20 cellular contexts compared by ENCODE assay signal in genomic region chr4:186900980-186901379, GRCh38.
DNase-seq lines count a peak whose midpoint lies in the region; TF ChIP-seq lines count a peak whose summit lies in the region.
"Had no signal": no experiment of that assay in that cellular context is flagged by ENCODE, and none has a peak within 500 bp of the region (broad histone marks: within the 10 kb centered on the region; RNA-seq: fewer than 3 reads in every experiment).

No MANE protein-coding gene starts in this region.

- TF ChIP-seq CTCF in fibroblast of pulmonary artery (IDR thresholded peaks at IDR 0.05; ENCODE audit: low read length, missing control alignments), result no peak
- no peak for TF ChIP-seq CTCF in mesothelial cell of epicardium (IDR thresholded peaks at IDR 0.05; ENCODE audit: unreplicated experiment)

- no peak overlapping the region for H3K4me3 Mint-ChIP-seq in activated CD4-positive, alpha-beta T cell treated with anti-CD3 and anti-CD28 coated beads, Interleukin-2, amount 10 ng/mL, durations not matched to agents 24 days and 14 days
- H3K4me3 Mint-ChIP-seq in mesothelial cell of epicardium, result no peak overlapping the region
- H3K4me3 Mint-ChIP-seq: activated naive CD8-positive, alpha-beta T cell; activated T-helper 17 cell treated with anti-CD3 and anti-CD28 coated beads, Interleukin-2, amount 50 U/mL, for 72 hours; GM23338; neural progenitor cell had no signal

- no peak overlapping the region for H3K4me3 ChIP-seq in fibroblast of pulmonary artery (replicated peaks; ENCODE audit: low read depth, low read length)
- H3K4me3 ChIP-seq: GM23338, neural progenitor cell had no signal

- H3K9me3 Mint-ChIP-seq in activated CD4-positive, alpha-beta T cell treated with anti-CD3 and anti-CD28 coated beads, Interleukin-2, amount 10 ng/mL, durations not matched to agents 24 days and 14 days, result peaks cover 18% of the 10 kb centered on the region
- H3K9me3 Mint-ChIP-seq in mesothelial cell of epicardium, result peaks cover 4% of the 10 kb centered on the region
- H3K9me3 Mint-ChIP-seq: GM23338, neural progenitor cell had no signal

- DNase-seq in activated CD4-positive, alpha-beta T cell treated with anti-CD3 and anti-CD28 coated beads, Interleukin-2, amount 10 ng/mL, durations not matched to agents 24 days and 14 days, result peak; percentile 4
- DNase-seq in activated CD4-positive, alpha-beta T cell treated with anti-CD3 and anti-CD28 coated beads, Interleukin-2, amount 50 U/mL, for 4 hours, result no peak
- DNase-seq in fibroblast of pulmonary artery (ENCODE audit: low read depth) (peak; percentile 32), mesothelial cell of epicardium (ENCODE audit: low spot score in 2 of 2, unreplicated experiment in 2 of 2) (no peak), DMS53 (lab: John Stamatoyannopoulos, UW) (no peak), NCI-H1105 (lab: John Stamatoyannopoulos, UW) (no peak), T-helper 2 cell (no peak), DMS53 treated with DMSO at 0.1 percent for 48 hours (lab: John Stamatoyannopoulos, UW; ENCODE audit: unreplicated experiment) (no peak)
- DNase-seq: activated CD4-positive, alpha-beta T cell treated with anti-CD3 and anti-CD28 coated beads for 48 hours; AML-193; DMS79 treated with DMSO at 0.1 percent for 48 hours; glutamatergic neuron; left cardiac atrium; NCI-H446; stimulated activated CD4-positive, alpha-beta T cell treated with anti-CD3 and anti-CD28 coated beads, Interleukin-4, amount 100 ng/mL, for 1 hour; stimulated activated naive CD4-positive, alpha-beta T cell treated with Interleukin-2 at 50 U/mL for 16 hours had no signal

- no peaks in the 10 kb centered on the region for H3K4me1 Mint-ChIP-seq in activated CD4-positive, alpha-beta T cell treated with anti-CD3 and anti-CD28 coated beads, Interleukin-2, amount 10 ng/mL, durations not matched to agents 24 days and 14 days
- peaks cover 16% of the 10 kb centered on the region for H3K4me1 Mint-ChIP-seq in mesothelial cell of epicardium
- H3K4me1 Mint-ChIP-seq: activated T-helper 17 cell treated with anti-CD3 and anti-CD28 coated beads, Interleukin-2, amount 50 U/mL, for 72 hours; GM23338; neural progenitor cell had no signal

- H3K27ac Mint-ChIP-seq in activated CD4-positive, alpha-beta T cell treated with anti-CD3 and anti-CD28 coated beads, Interleukin-2, amount 10 ng/mL, durations not matched to agents 24 days and 14 days, result no peak overlapping the region
- peak overlapping the region; percentile 2 for H3K27ac Mint-ChIP-seq in mesothelial cell of epicardium
- H3K27ac Mint-ChIP-seq: activated naive CD8-positive, alpha-beta T cell; activated T-helper 17 cell treated with anti-CD3 and anti-CD28 coated beads, Interleukin-2, amount 50 U/mL, for 72 hours; GM23338; neural progenitor cell had no signal

- intact Hi-C loops in activated CD4-positive, alpha-beta T cell treated with anti-CD3 and anti-CD28 coated beads, Interleukin-2, amount 10 ng/mL, durations not matched to agents 24 days and 14 days (cut with micrococcal nuclease), result no loop called here

- no peaks in the 10 kb centered on the region for H3K36me3 Mint-ChIP-seq in activated CD4-positive, alpha-beta T cell treated with anti-CD3 and anti-CD28 coated beads, Interleukin-2, amount 10 ng/mL, durations not matched to agents 24 days and 14 days (ENCODE audit: low read depth)
- H3K36me3 Mint-ChIP-seq in mesothelial cell of epicardium, result no peaks in the 10 kb centered on the region
- H3K36me3 Mint-ChIP-seq: activated naive CD8-positive, alpha-beta T cell; neural progenitor cell had no signal

- no peaks in the 10 kb centered on the region for H3K27me3 Mint-ChIP-seq in activated CD4-positive, alpha-beta T cell treated with anti-CD3 and anti-CD28 coated beads, Interleukin-2, amount 10 ng/mL, durations not matched to agents 24 days and 14 days
- H3K27me3 Mint-ChIP-seq in mesothelial cell of epicardium (ENCODE audit: low read depth), result no peaks in the 10 kb centered on the region
- H3K27me3 Mint-ChIP-seq: activated naive CD8-positive, alpha-beta T cell; activated T-helper 17 cell treated with anti-CD3 and anti-CD28 coated beads, Interleukin-2, amount 50 U/mL, for 72 hours had no signal

Comparison
In these comparisons a context has a peak if more than half of its experiments do, and no peak if none do; other contexts are left out.
1. DNase-seq: peak in activated CD4-positive, alpha-beta T cell treated with anti-CD3 and anti-CD28 coated beads, Interleukin-2, amount 10 ng/mL, durations not matched to agents 24 days and 14 days (single experiment) and fibroblast of pulmonary artery (single experiment); none in activated CD4-positive, alpha-beta T cell treated with anti-CD3 and anti-CD28 coated beads, Interleukin-2, amount 50 U/mL, for 4 hours (0 of 2), mesothelial cell of epicardium (0 of 2), DMS53 (single experiment), NCI-H1105 (single experiment), T-helper 2 cell (0 of 5) and DMS53 treated with DMSO at 0.1 percent for 48 hours (single experiment).